In the genomic region with DNA sequence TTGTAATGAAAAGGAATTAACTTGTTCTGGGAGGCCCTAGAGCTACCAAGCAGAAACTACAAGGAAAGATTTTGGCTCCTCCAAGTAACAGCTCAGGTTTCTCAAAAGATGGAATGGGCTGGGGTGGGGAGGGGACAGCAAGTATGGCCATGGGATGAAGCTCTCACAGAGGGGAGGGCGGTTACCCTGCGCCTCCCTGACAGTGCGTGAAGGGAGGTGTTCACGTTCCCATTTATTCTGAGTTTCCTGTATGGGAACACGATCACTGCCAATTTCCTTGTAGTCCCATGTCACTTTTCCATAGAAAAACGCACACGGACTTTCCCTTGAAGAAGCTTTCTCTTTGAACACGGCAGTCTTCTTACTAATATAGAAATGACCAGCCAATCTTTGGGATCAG, we compare ENCODE assay signal across 1 cellular context.
TF ChIP-seq lines count a peak whose summit lies in the region.

No MANE protein-coding gene starts in this region.

TF ChIP-seq in HCT116, 20 proteins besides CTCF, POLR2A, EP300 and RAD21:
- TF ChIP-seq, protein P1, sequence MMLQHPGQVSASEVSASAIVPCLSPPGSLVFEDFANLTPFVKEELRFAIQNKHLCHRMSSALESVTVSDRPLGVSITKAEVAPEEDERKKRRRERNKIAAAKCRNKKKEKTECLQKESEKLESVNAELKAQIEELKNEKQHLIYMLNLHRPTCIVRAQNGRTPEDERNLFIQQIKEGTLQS (IDR thresholded peaks at IDR 0.05) = no peak
